Comparison of ENCODE assay signal across 8 cellular contexts in genomic region chr3:63976166-63976861, GRCh38. TPM values are rescaled to one million over a fixed set of nuclear protein-coding genes. Genes with fewer than 3 reads are reported as not detected.
DNase-seq lines count a peak whose midpoint lies in the region; ATAC-seq and TF ChIP-seq lines count a peak whose summit lies in the region.

No MANE protein-coding gene starts in this region.

- peaks cover 54 to 62% of the 10 kb centered on the region in 2 donors for H3K4me1 ChIP-seq in gastrocnemius medialis

- no peaks in the 10 kb centered on the region for H3K27me3 ChIP-seq in gastrocnemius medialis

- H3K4me3 ChIP-seq in fibroblast of pulmonary artery (replicated peaks; ENCODE audit: low read depth, low read length) (peak overlapping the region; percentile 21), gastrocnemius medialis (no peak overlapping the region)

- no peak for TF ChIP-seq CTCF in fibroblast of pulmonary artery (IDR thresholded peaks at IDR 0.05; ENCODE audit: low read length, missing control alignments)
- TF ChIP-seq CTCF in gastrocnemius medialis (IDR thresholded peaks at IDR 0.05 in 4 of 5, conservative IDR thresholded peaks at IDR 0.05 in 1 of 5) = no peak

- ATAC-seq in gastrocnemius medialis (peak; percentile 59 to 75), GM18502 (IDR thresholded peaks at IDR 0.05; ENCODE audit: poor library complexity, unreplicated experiment) (no peak)

- no peak for TF ChIP-seq POLR2A in gastrocnemius medialis (IDR thresholded peaks at IDR 0.05)

- peaks cover 0 to under 1% of the 10 kb centered on the region in 2 donors for H3K36me3 ChIP-seq in gastrocnemius medialis

- DNase-seq in GM04504 (ENCODE audit: low read depth) (peak; percentile 90), SKM-1 (lab: John Stamatoyannopoulos, UW; ENCODE audit: unreplicated experiment) (peak; percentile 53), fibroblast of pulmonary artery (ENCODE audit: low read depth) (peak; percentile 99), gastrocnemius medialis (no peak), NCI-H69 (lab: John Stamatoyannopoulos, UW) (no peak), SHP77 treated with DMSO at 0.1 percent for 48 hours (lab: John Stamatoyannopoulos, UW) (no peak)
- DNase-seq in activated CD8-positive, alpha-beta memory T cell treated with anti-CD3 and anti-CD28 coated beads for 24 hours = no peak

- in situ Hi-C loops in gastrocnemius medialis (cut with MboI; ENCODE audit: low sequenced_read_pairs in 4 of 4) = no loop called here

- H3K9me3 ChIP-seq in gastrocnemius medialis = no peaks in the 10 kb centered on the region

- intact Hi-C loops in gastrocnemius medialis (cut with DNase I; ENCODE audit: low total_unique reads) = no loop called here

- peak overlapping the region; percentile 39 to 70 (median 46) for H3K27ac ChIP-seq in gastrocnemius medialis

RNA-seq across cellular contexts. Expression of gene PSMD6, which starts 47.0 kb away (rescaled TPM):
- total RNA-seq in gastrocnemius medialis = 100 to 1,000 TPM; 150 to 220 (median 180) TPM

Comparison
In these comparisons a context has a peak if more than half of its experiments do, and no peak if none do; other contexts are left out.
1. DNase-seq: peak in GM04504 (single experiment), SKM-1 (single experiment) and fibroblast of pulmonary artery (single experiment); none in gastrocnemius medialis (0 of 2), NCI-H69 (single experiment), SHP77 treated with DMSO at 0.1 percent for 48 hours (single experiment) and activated CD8-positive, alpha-beta memory T cell treated with anti-CD3 and anti-CD28 coated beads for 24 hours (single experiment).